Comparison of ENCODE assay signal across 23 cellular contexts in genomic region chr17:55674107-55674506, GRCh38. TPM values are rescaled to one million over a fixed set of nuclear protein-coding genes. Genes with fewer than 3 reads are reported as not detected.
A peak's percentile ranks its signal among the peaks of the same experiment; 100 is the strongest.
DNase-seq lines count a peak whose midpoint lies in the region; ATAC-seq and TF ChIP-seq lines count a peak whose summit lies in the region.
"Had no signal": no experiment of that assay in that cellular context is flagged by ENCODE, and none has a peak within 500 bp of the region (broad histone marks: within the 10 kb centered on the region; RNA-seq: fewer than 3 reads in every experiment).

No MANE protein-coding gene starts in this region.

- no peak for TF ChIP-seq POLR2A in adrenal gland (IDR thresholded peaks at IDR 0.05)

- H3K4me3 ChIP-seq in BLaER1 (no peak overlapping the region), adrenal gland (no peak overlapping the region)
- H3K4me3 ChIP-seq: body of pancreas, pancreas, skin epidermis, transverse colon had no signal

- intact Hi-C loops in adrenal gland (cut with DNase I): no loop called here
- intact Hi-C loops in activated T-helper 2 cell treated with anti-CD3 and anti-CD28 coated beads, Interferon-gamma antibody, Interleukin-2, Interleukin-4, amounts not matched to agents 10 μg/mL and 5 μg/mL and 100 μg/mL, durations not matched to agents 14 hours and 24 hours and 36 hours (cut with micrococcal nuclease): no loop called here

- H3K27ac Mint-ChIP-seq in activated T-helper 2 cell treated with anti-CD3 and anti-CD28 coated beads, Interferon-gamma antibody, Interleukin-2, Interleukin-4, amounts not matched to agents 10 μg/mL and 5 μg/mL and 100 μg/mL, durations not matched to agents 14 hours and 24 hours and 36 hours: no peak overlapping the region
- H3K27ac Mint-ChIP-seq: activated naive CD4-positive, alpha-beta T cell treated with anti-CD3 and anti-CD28 coated beads for 36 hours; stimulated activated memory B cell treated with anti-CD40 and anti-IgM and Interleukin-4, amounts not matched to agents 10 μg/mL and 1 μg/mL and 100 μg/mL, for 72 hours; T-helper 1 cell treated with Interleukin-12 subunit alpha and Interleukin-12 subunit beta and Interleukin-4 antibody, amounts not matched to agents 30 μg/mL and 1 μg/mL, for 36 hours had no signal

- H4K20me1 ChIP-seq in BLaER1: no peaks in the 10 kb centered on the region

- ATAC-seq in HG03280 (IDR thresholded peaks at IDR 0.05; ENCODE audit: unreplicated experiment): no peak
- ATAC-seq: body of pancreas; stimulated activated memory B cell treated with anti-CD40 and anti-IgM and Interleukin-4, amounts not matched to agents 10 μg/mL and 1 μg/mL and 100 μg/mL, for 72 hours had no signal

- H3K27me3 Mint-ChIP-seq in activated T-helper 2 cell treated with anti-CD3 and anti-CD28 coated beads, Interferon-gamma antibody, Interleukin-2, Interleukin-4, amounts not matched to agents 10 μg/mL and 5 μg/mL and 100 μg/mL, durations not matched to agents 14 hours and 24 hours and 36 hours (ENCODE audit: low read depth): peaks cover 5% of the 10 kb centered on the region

- peaks cover 15% of the 10 kb centered on the region for H3K9me3 ChIP-seq in BLaER1
- no peaks in the 10 kb centered on the region for H3K9me3 ChIP-seq in adrenal gland (replicated peaks in 1 of 3)
- H3K9me3 ChIP-seq: body of pancreas, pancreas, transverse colon had no signal

- peak overlapping the region; percentile 22; the same call in 1 of the 2 replicates for H3K4me2 ChIP-seq in BLaER1
- H3K4me2 ChIP-seq: KMS-11 had no signal

- H3K27ac ChIP-seq in BLaER1 (no peak overlapping the region), adrenal gland (no peak overlapping the region)
- H3K27ac ChIP-seq: body of pancreas, KMS-11, pancreas had no signal

- no peaks in the 10 kb centered on the region for H3K36me3 ChIP-seq in BLaER1
- H3K36me3 ChIP-seq in adrenal gland (replicated peaks in 1 of 2): no peaks in the 10 kb centered on the region
- H3K36me3 ChIP-seq: pancreas, transverse colon had no signal

- H3K36me3 Mint-ChIP-seq in activated T-helper 2 cell treated with anti-CD3 and anti-CD28 coated beads, Interferon-gamma antibody, Interleukin-2, Interleukin-4, amounts not matched to agents 10 μg/mL and 5 μg/mL and 100 μg/mL, durations not matched to agents 14 hours and 24 hours and 36 hours (ENCODE audit: low read depth): no peaks in the 10 kb centered on the region
- H3K36me3 Mint-ChIP-seq: stimulated activated memory B cell treated with anti-CD40 and anti-IgM and Interleukin-4, amounts not matched to agents 10 μg/mL and 1 μg/mL and 100 μg/mL, for 72 hours had no signal

- 57 to 78% (median 70%) methylated on average over 3 of the region's 3 CpGs for WGBS in adrenal gland, 4 donors

- no peaks in the 10 kb centered on the region for H3K4me1 Mint-ChIP-seq in activated T-helper 2 cell treated with anti-CD3 and anti-CD28 coated beads, Interferon-gamma antibody, Interleukin-2, Interleukin-4, amounts not matched to agents 10 μg/mL and 5 μg/mL and 100 μg/mL, durations not matched to agents 14 hours and 24 hours and 36 hours (ENCODE audit: low read depth)
- H3K4me1 Mint-ChIP-seq: stimulated activated memory B cell treated with anti-CD40 and anti-IgM and Interleukin-4, amounts not matched to agents 10 μg/mL and 1 μg/mL and 100 μg/mL, for 72 hours had no signal

- no peak for TF ChIP-seq CTCF in adrenal gland (IDR thresholded peaks at IDR 0.05)

- no peak overlapping the region for H3K4me3 Mint-ChIP-seq in activated T-helper 2 cell treated with anti-CD3 and anti-CD28 coated beads, Interferon-gamma antibody, Interleukin-2, Interleukin-4, amounts not matched to agents 10 μg/mL and 5 μg/mL and 100 μg/mL, durations not matched to agents 14 hours and 24 hours and 36 hours (ENCODE audit: low read depth)
- H3K4me3 Mint-ChIP-seq: activated naive CD4-positive, alpha-beta T cell treated with anti-CD3 and anti-CD28 coated beads for 36 hours; stimulated activated memory B cell treated with anti-CD40 and anti-IgM and Interleukin-4, amounts not matched to agents 10 μg/mL and 1 μg/mL and 100 μg/mL, for 72 hours; T-helper 1 cell treated with Interleukin-12 subunit alpha and Interleukin-12 subunit beta and Interleukin-4 antibody, amounts not matched to agents 30 μg/mL and 1 μg/mL, for 36 hours had no signal

- no peak overlapping the region for H3K9ac ChIP-seq in BLaER1
- H3K9ac ChIP-seq: KMS-11 had no signal

- peak; percentile 38 for DNase-seq in HT1080 (ENCODE audit: low read depth)
- peak; percentile 87 for DNase-seq in SKM-1 (lab: John Stamatoyannopoulos, UW; ENCODE audit: unreplicated experiment)
- DNase-seq in iris pigment epithelial cell (ENCODE audit: low read depth): peak; percentile 77
- no peak for DNase-seq in adrenal gland
- DNase-seq in activated T-helper 2 cell treated with anti-CD3 and anti-CD28 coated beads, Interferon-gamma antibody, Interleukin-2, Interleukin-4, amounts not matched to agents 10 μg/mL and 5 μg/mL and 100 μg/mL, durations not matched to agents 14 hours and 24 hours and 36 hours (ENCODE audit: low spot score): no peak
- DNase-seq in T-helper 2 cell: no peak
- DNase-seq: activated CD4-positive, CD25-positive, alpha-beta regulatory T cell treated with anti-CD3 and anti-CD28 coated beads, Interleukin-2, amount 50 U/mL, for 72 hours; activated CD8-positive, alpha-beta memory T cell treated with anti-CD3 and anti-CD28 coated beads, Interleukin-2, amount 50 U/mL, for 48 hours; activated naive CD4-positive, alpha-beta T cell treated with anti-CD3 and anti-CD28 coated beads for 36 hours; COR-L47; left cardiac atrium; NCI-H1694 treated with DMSO at 0.1 percent for 48 hours; NCI-H524 treated with DMSO at 0.1 percent for 48 hours; pancreas; RPMI8226; transverse colon had no signal

- no peaks in the 10 kb centered on the region for H3K9me3 Mint-ChIP-seq in activated T-helper 2 cell treated with anti-CD3 and anti-CD28 coated beads, Interferon-gamma antibody, Interleukin-2, Interleukin-4, amounts not matched to agents 10 μg/mL and 5 μg/mL and 100 μg/mL, durations not matched to agents 14 hours and 24 hours and 36 hours

- H3K4me1 ChIP-seq in BLaER1 (peaks cover 13% of the 10 kb centered on the region), adrenal gland (replicated peaks in 1 of 2) (peaks cover 0 to 8% of the 10 kb centered on the region in 2 donors)
- H3K4me1 ChIP-seq: body of pancreas, pancreas, transverse colon had no signal

- H3K27me3 ChIP-seq in BLaER1 (no peaks in the 10 kb centered on the region), adrenal gland (no peaks in the 10 kb centered on the region)
- H3K27me3 ChIP-seq: body of pancreas, transverse colon had no signal

RNA-seq across cellular contexts. Expression of gene TMEM100, which starts 48.6 kb away (rescaled TPM):
- total RNA-seq in HT1080 (2014; rRNA removed; shearing (Covaris generic)): 0.40 and 0.82 TPM in 2 replicates
- polyA plus RNA-seq in HT1080 (2015; cell fraction: cytosol; rRNA removed): not detected in 2 replicates
- 0.07 TPM in 1 of 2 replicates, not detected in the other for polyA plus RNA-seq in HT1080 (2015; cell fraction: nucleus; rRNA removed)
- 10 to 100 TPM in 1 of 8 donors, 1 to 10 TPM in 7; 1.3 to 11.5 (median 2.7) TPM for total RNA-seq in adrenal gland
- 1 to 10 TPM; 2.5 to 4.9 (median 2.6) TPM for polyA plus RNA-seq in adrenal gland
- total RNA-seq in activated T-helper 2 cell treated with anti-CD3 and anti-CD28 coated beads, Interferon-gamma antibody, Interleukin-2, Interleukin-4, amounts not matched to agents 10 μg/mL and 5 μg/mL and 100 μg/mL, durations not matched to agents 14 hours and 24 hours and 36 hours: not detected in 2 replicates
- total RNA-seq: activated naive CD4-positive, alpha-beta T cell treated with anti-CD3 and anti-CD28 coated beads for 36 hours had no signal

Comparison
In these comparisons a context has a peak if more than half of its experiments do, and no peak if none do; other contexts are left out.
1. DNase-seq: peak in HT1080 (single experiment), SKM-1 (single experiment) and iris pigment epithelial cell (single experiment); none in adrenal gland (0 of 7), activated T-helper 2 cell treated with anti-CD3 and anti-CD28 coated beads, Interferon-gamma antibody, Interleukin-2, Interleukin-4, amounts not matched to agents 10 μg/mL and 5 μg/mL and 100 μg/mL, durations not matched to agents 14 hours and 24 hours and 36 hours (single experiment) and T-helper 2 cell (0 of 5).